In the genomic region with DNA sequence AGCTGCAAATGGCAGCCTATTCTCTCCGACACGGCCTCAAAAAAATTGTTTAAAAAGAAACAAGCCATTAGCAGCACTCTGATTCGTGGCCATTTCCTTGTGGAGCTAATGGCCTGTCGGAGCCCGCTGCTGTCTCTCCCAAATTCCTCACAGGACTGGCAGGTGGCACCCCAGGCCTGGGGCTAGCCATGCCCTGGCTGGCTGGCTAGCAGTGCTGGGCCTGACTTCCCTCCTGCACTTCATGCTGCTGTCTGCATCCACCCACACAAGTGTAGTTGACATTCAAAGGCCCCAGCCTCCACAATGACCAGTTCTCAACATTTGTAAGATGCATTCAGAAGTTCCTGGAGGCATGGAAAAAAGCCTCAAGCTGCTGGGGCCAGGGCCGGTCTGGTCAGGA, we compare ENCODE assay signal across 17 cellular contexts.
DNase-seq lines count a peak whose midpoint lies in the region; ATAC-seq, FAIRE-seq and TF ChIP-seq lines count a peak whose summit lies in the region.
"Had no signal": no experiment of that assay in that cellular context is flagged by ENCODE, and none has a peak within 500 bp of the region (broad histone marks: within the 10 kb centered on the region; RNA-seq: fewer than 3 reads in every experiment).

No MANE protein-coding gene starts in this region.

- ATAC-seq in left cardiac atrium, result peak; percentile 12 to 44
- ATAC-seq: K562 had no signal

- H3K27me3 Mint-ChIP-seq in neural progenitor cell (ENCODE audit: insufficient read depth, low read depth), result peaks cover 2% of the 10 kb centered on the region
- H3K27me3 Mint-ChIP-seq: central memory CD8-positive, alpha-beta T cell had no signal

- H4K20me1 ChIP-seq in neural progenitor cell (ENCODE audit: low read depth), result peaks cover 8% of the 10 kb centered on the region

- no peak overlapping the region for H3K4me2 ChIP-seq in neural progenitor cell

- no peak overlapping the region for H3K27ac Mint-ChIP-seq in neural progenitor cell
- H3K27ac Mint-ChIP-seq: activated T-helper 1 cell treated with anti-CD3 and anti-CD28 coated beads, Interleukin-12 subunit alpha, Interleukin-12 subunit beta, Interleukin-2, Interleukin-4 antibody, amounts not matched to agents 30 ng/mL and 10 ng/mL and 1 ng/mL, durations not matched to agents 14 hours and 24 hours and 36 hours; HFFc6 had no signal

- H3F3A ChIP-seq in neural progenitor cell (ENCODE audit: low read depth), result peaks cover 19% of the 10 kb centered on the region

- peaks cover 8% of the 10 kb centered on the region for H3K36me3 Mint-ChIP-seq in neural progenitor cell

- H3K4me1 Mint-ChIP-seq in neural progenitor cell, result peaks cover 49% of the 10 kb centered on the region
- H3K4me1 Mint-ChIP-seq: central memory CD8-positive, alpha-beta T cell had no signal

- 78% methylated on average over 6 of the region's 6 CpGs for WGBS in prostate gland

- no peak overlapping the region for H3K9ac ChIP-seq in neural progenitor cell

- no peak overlapping the region for H2AFZ ChIP-seq in neural progenitor cell (replicated peaks)

- no peak for FAIRE-seq in GM12892 (lab: Jason Lieb, UNC)
- FAIRE-seq: GM19239, K562 had no signal

- H3K27ac ChIP-seq in prostate gland (peak overlapping the region; percentile 21 to 58), neural progenitor cell (no peak overlapping the region)
- H3K27ac ChIP-seq: adrenal gland, thoracic aorta had no signal

- H3K9me3 ChIP-seq in prostate gland (no peaks in the 10 kb centered on the region), neural progenitor cell (ENCODE audit: low read depth) (no peaks in the 10 kb centered on the region)
- H3K9me3 ChIP-seq: adrenal gland, thoracic aorta had no signal

- H3K4me3 Mint-ChIP-seq in neural progenitor cell, result no peak overlapping the region
- H3K4me3 Mint-ChIP-seq: activated T-helper 1 cell treated with anti-CD3 and anti-CD28 coated beads, Interleukin-12 subunit alpha, Interleukin-12 subunit beta, Interleukin-2, Interleukin-4 antibody, amounts not matched to agents 30 ng/mL and 10 ng/mL and 1 ng/mL, durations not matched to agents 14 hours and 24 hours and 36 hours; central memory CD8-positive, alpha-beta T cell; HFFc6 had no signal

- intact Hi-C loops in left cardiac atrium (cut with DNase I) (loop anchor here in 1 of 2 donors (10.0 kb wide), 1 partner anchor 63 kb away; the partner anchor contains the start of gene SMCO4), prostate gland (cut with DNase I) (no loop called here)

- H3K79me2 ChIP-seq in neural progenitor cell (ENCODE audit: low read depth), result peaks cover 4% of the 10 kb centered on the region

- H3K4me1 ChIP-seq in prostate gland (replicated peaks) (no peaks in the 10 kb centered on the region), neural progenitor cell (peaks cover 51% of the 10 kb centered on the region)

- TF ChIP-seq POLR2A in prostate gland (IDR thresholded peaks at IDR 0.05) (no peak), GM12892 (IDR thresholded peaks at IDR 0.05; ENCODE audit: low read depth, low read length) (no peak)

- TF ChIP-seq CTCF in GM12865 (IDR thresholded peaks at IDR 0.05; ENCODE audit: insufficient read depth, low read depth, low read length, missing control alignments) (peak; percentile 8), prostate gland (IDR thresholded peaks at IDR 0.05) (peak in 1 of 4 experiments; percentile 34), neural progenitor cell (IDR thresholded peaks at IDR 0.05) (no peak)

- in situ Hi-C loops in SK-MEL-5 (cut with HindIII; ENCODE audit: low pct_unique_long_range_greater_than_20kb, low sequenced_read_pairs), result no loop called here

- no peak for DNase-seq in GM12865 (ENCODE audit: low read depth)
- DNase-seq in SK-MEL-5 (ENCODE audit: low read depth, low spot score), result peak; percentile 1
- no peak for DNase-seq in left cardiac atrium
- DNase-seq in prostate gland (ENCODE audit: low spot score), result no peak
- DNase-seq in NCI-H524 (lab: John Stamatoyannopoulos, UW), result no peak
- DNase-seq in GM12892 (ENCODE audit: insufficient read length), result no peak
- DNase-seq in stimulated activated CD8-positive, alpha-beta memory T cell treated with anti-CD3 and anti-CD28 coated beads, Interleukin-4, amount 100 ng/mL, for 48 hours, result no peak
- no peak for DNase-seq in neural progenitor cell (ENCODE audit: low spot score)
- DNase-seq: HFFc6; NCI-H2107; stimulated activated CD4-positive, alpha-beta T cell treated with anti-CD3 and anti-CD28 coated beads, Interleukin-2, amount 100 ng/mL, for 48 hours had no signal

- H3K4me3 ChIP-seq in GM12865 (ENCODE audit: low read depth, low read length), result no peak overlapping the region
- no peak overlapping the region for H3K4me3 ChIP-seq in prostate gland
- H3K4me3 ChIP-seq in neural progenitor cell, result no peak overlapping the region
- H3K4me3 ChIP-seq: adrenal gland, K562, thoracic aorta had no signal

- H3K27me3 ChIP-seq in prostate gland (replicated peaks; ENCODE audit: insufficient read depth) (no peaks in the 10 kb centered on the region), neural progenitor cell (no peaks in the 10 kb centered on the region)
- H3K27me3 ChIP-seq: adrenal gland had no signal

- H3K9me3 Mint-ChIP-seq in neural progenitor cell, result no peaks in the 10 kb centered on the region
- H3K9me3 Mint-ChIP-seq: activated T-helper 1 cell treated with anti-CD3 and anti-CD28 coated beads, Interleukin-12 subunit alpha, Interleukin-12 subunit beta, Interleukin-2, Interleukin-4 antibody, amounts not matched to agents 30 ng/mL and 10 ng/mL and 1 ng/mL, durations not matched to agents 14 hours and 24 hours and 36 hours; central memory CD8-positive, alpha-beta T cell; HFFc6 had no signal

- H3K36me3 ChIP-seq in prostate gland (no peaks in the 10 kb centered on the region), neural progenitor cell (no peaks in the 10 kb centered on the region)
- H3K36me3 ChIP-seq: adrenal gland had no signal
